1 cellular context compared by ENCODE assay signal in genomic region chr19:19515764-19516519, GRCh38.
TF ChIP-seq lines count a peak whose summit lies in the region.

TSS of gene NDUFA13 (plus strand) at chr19:19516225. CDS start at chr19:19516239, 14 bp downstream.

TF ChIP-seq in HCT116, 20 proteins besides CTCF, POLR2A, EP300 and RAD21 (continued from another document):
- TF ChIP-seq CBX3 (IDR thresholded peaks at IDR 0.05; ENCODE audit: low read depth) = 0 out of 2 replicates have a peak, but pooled peaks have one; percentile 10
- peak; percentile 82; the same call in 1 of the 2 replicates for TF ChIP-seq ZFX (IDR thresholded peaks at IDR 0.05)
- peak; percentile 73 for TF ChIP-seq MAX (IDR thresholded peaks at IDR 0.05)
- peak; percentile 97 for TF ChIP-seq POLR2AphosphoS5 (IDR thresholded peaks at IDR 0.05; ENCODE audit: low read depth, low read length)
- no peak for TF ChIP-seq ZNF274 (IDR thresholded peaks at IDR 0.05; ENCODE audit: low read depth, low read length)
- TF ChIP-seq ELF1 (IDR thresholded peaks at IDR 0.05; ENCODE audit: borderline replicate concordance, low read depth) = peak; percentile 100
- 0 out of 2 replicates have a peak, but pooled peaks have one; percentile 22 for TF ChIP-seq SIN3A (IDR thresholded peaks at IDR 0.05; ENCODE audit: low read depth)
- no peak for TF ChIP-seq FOSL1 (IDR thresholded peaks at IDR 0.05; ENCODE audit: low read depth)
- no peak for TF ChIP-seq SRF (IDR thresholded peaks at IDR 0.05; ENCODE audit: low read depth)
- no peak for TF ChIP-seq EZH2 (IDR thresholded peaks at IDR 0.05)
- no peak for TF ChIP-seq EZH2phosphoT487 (IDR thresholded peaks at IDR 0.05; ENCODE audit: borderline replicate concordance)
